In the genomic region with DNA sequence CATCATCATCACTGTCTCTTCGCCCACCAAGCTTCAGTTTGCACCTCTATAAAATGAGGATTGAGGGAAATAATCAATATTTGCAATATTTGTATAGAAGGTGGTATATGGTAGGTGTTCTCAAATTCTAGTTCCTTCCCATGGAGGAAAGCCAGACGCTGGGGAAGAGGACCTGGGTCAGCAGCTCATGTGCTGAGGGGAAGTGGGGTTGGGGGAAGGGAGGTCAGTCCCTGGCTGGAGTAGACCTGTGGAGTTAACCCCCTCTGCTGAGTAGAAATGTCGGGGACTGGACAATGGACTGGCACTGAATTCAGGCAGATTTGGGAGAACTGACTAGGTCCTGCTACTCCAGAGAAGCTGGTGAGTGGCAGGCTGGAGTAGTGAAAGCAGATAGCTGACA, we compare ENCODE assay signal across 16 cellular contexts. TPM values are rescaled to one million over a fixed set of nuclear protein-coding genes. Genes with fewer than 3 reads are reported as not detected.
DNase-seq lines count a peak whose midpoint lies in the region; ATAC-seq, FAIRE-seq and TF ChIP-seq lines count a peak whose summit lies in the region.
"Had no signal": no experiment of that assay in that cellular context is flagged by ENCODE, and none has a peak within 500 bp of the region (broad histone marks: within the 10 kb centered on the region; RNA-seq: fewer than 3 reads in every experiment).

No MANE protein-coding gene starts in this region.

- H3K27ac Mint-ChIP-seq in osteocyte (ENCODE audit: unreplicated experiment), result peak overlapping the region; percentile 92
- no peak overlapping the region for H3K27ac Mint-ChIP-seq in activated naive CD4-positive, alpha-beta T cell treated with anti-CD3 and anti-CD28 coated beads, Interleukin-2, amount 50 U/mL, for 72 hours
- H3K27ac Mint-ChIP-seq: activated naive CD8-positive, alpha-beta T cell treated with anti-CD3 and anti-CD28 coated beads, Interleukin-2, amount 10 ng/mL, durations not matched to agents 7 days and 5 days; activated T-cell treated with anti-CD3 and anti-CD28 coated beads, Interleukin-2, amount 50 U/mL, for 24 hours had no signal

- peak; percentile 34 for DNase-seq in Ammon's horn (ENCODE audit: low spot score)
- peak; percentile 36 for DNase-seq in endothelial cell of umbilical vein (ENCODE audit: low read depth, low spot score)
- no peak for DNase-seq in osteocyte (ENCODE audit: extremely low spot score, unreplicated experiment)
- DNase-seq in upper lobe of right lung, result no peak
- DNase-seq in kidney glomerular epithelial cell (lab: John Stamatoyannopoulos, UW), result no peak
- DNase-seq in activated naive CD4-positive, alpha-beta T cell treated with anti-CD3 and anti-CD28 coated beads, Interleukin-2, amount 50 U/mL, for 72 hours (ENCODE audit: low spot score in 2 of 2), result no peak
- no peak for DNase-seq in DMS 273 (lab: John Stamatoyannopoulos, UW; ENCODE audit: unreplicated experiment)
- DNase-seq: activated naive CD8-positive, alpha-beta T cell treated with anti-CD3 and anti-CD28 coated beads, Interleukin-2, amount 10 ng/mL, durations not matched to agents 7 days and 5 days; activated T-cell treated with anti-CD3 and anti-CD28 coated beads, Interleukin-2, amount 50 U/mL, for 24 hours; central memory CD4-positive, alpha-beta T cell; SIG-M5; stimulated activated naive CD4-positive, alpha-beta T cell treated with Interleukin-2 at 50 U/mL for 16 hours had no signal

- H3K9me3 Mint-ChIP-seq in osteocyte (ENCODE audit: unreplicated experiment), result no peaks in the 10 kb centered on the region
- H3K9me3 Mint-ChIP-seq in activated naive CD4-positive, alpha-beta T cell treated with anti-CD3 and anti-CD28 coated beads, Interleukin-2, amount 50 U/mL, for 72 hours, result no peaks in the 10 kb centered on the region
- H3K9me3 Mint-ChIP-seq: activated T-cell treated with anti-CD3 and anti-CD28 coated beads, Interleukin-2, amount 50 U/mL, for 24 hours had no signal

- FAIRE-seq in endothelial cell of umbilical vein (lab: Jason Lieb, UNC), result no peak

- peak overlapping the region; percentile 56 for H3K27ac ChIP-seq in OCI-LY1 (ENCODE audit: low read depth, low read length, poor library complexity, severe bottlenecking)
- peak overlapping the region; percentile 100 for H3K27ac ChIP-seq in endothelial cell of umbilical vein (ENCODE audit: insufficient read depth, low read depth, low read length)
- no peak overlapping the region for H3K27ac ChIP-seq in upper lobe of right lung
- H3K27ac ChIP-seq: HL-60 had no signal

- CTCF ChIA-PET in endothelial cell of umbilical vein (lab: Charles Lee), result interaction anchor here (0.9 to 3.5 kb wide), 12 partner anchors 9 to 375 kb away, joined by 3 to 53 read pairs (median 4); no protein-coding TSS in a partner anchor

- peaks cover 7% of the 10 kb centered on the region for H3K9me3 ChIP-seq in OCI-LY1 (ENCODE audit: low read length)
- H3K9me3 ChIP-seq in endothelial cell of umbilical vein (replicated peaks; ENCODE audit: control insufficient read depth, insufficient read depth, low read length), result no peaks in the 10 kb centered on the region
- H3K9me3 ChIP-seq in upper lobe of right lung, result no peaks in the 10 kb centered on the region

- H4K20me1 ChIP-seq in OCI-LY1 (ENCODE audit: insufficient read depth, low read length), result no peaks in the 10 kb centered on the region
- no peaks in the 10 kb centered on the region for H4K20me1 ChIP-seq in endothelial cell of umbilical vein (replicated peaks; ENCODE audit: control insufficient read depth, extremely low read depth, insufficient read depth, low read length)

- H3K4me1 ChIP-seq in OCI-LY1 (ENCODE audit: insufficient read depth, low read length, severe bottlenecking) (peaks cover 40% of the 10 kb centered on the region), endothelial cell of umbilical vein (ENCODE audit: control insufficient read depth, extremely low read depth, insufficient read depth, low read length) (peaks cover 24% of the 10 kb centered on the region), upper lobe of right lung (peaks cover 18% of the 10 kb centered on the region)

- H3K4me3 ChIP-seq in OCI-LY1 (ENCODE audit: low read depth, low read length, poor library complexity, severe bottlenecking) (no peak overlapping the region), endothelial cell of umbilical vein (replicated peaks in 1 of 3; ENCODE audit: insufficient read depth in 1 of 3, low read depth in 1 of 3, low read length in 3 of 3) (no peak overlapping the region), upper lobe of right lung (no peak overlapping the region)
- H3K4me3 ChIP-seq: skin epidermis had no signal

- no peak overlapping the region for H3K9ac ChIP-seq in OCI-LY1 (ENCODE audit: low read length)
- H3K9ac ChIP-seq in endothelial cell of umbilical vein (replicated peaks; ENCODE audit: extremely low read depth, insufficient read depth, low read length), result peak overlapping the region; percentile 68

- TF ChIP-seq POLR2A in endothelial cell of umbilical vein (IDR thresholded peaks at IDR 0.05; ENCODE audit: low read depth, low read length), result no peak

- H3K4me3 Mint-ChIP-seq in osteocyte (ENCODE audit: unreplicated experiment), result no peak overlapping the region
- H3K4me3 Mint-ChIP-seq: activated naive CD8-positive, alpha-beta T cell treated with anti-CD3 and anti-CD28 coated beads, Interleukin-2, amount 10 ng/mL, durations not matched to agents 7 days and 5 days; activated T-cell treated with anti-CD3 and anti-CD28 coated beads, Interleukin-2, amount 50 U/mL, for 24 hours had no signal

- H3K4me2 ChIP-seq in OCI-LY1 (ENCODE audit: low read length) (no peak overlapping the region), endothelial cell of umbilical vein (ENCODE audit: insufficient read depth, low read length) (peak overlapping the region; percentile 61)

- ATAC-seq in upper lobe of right lung, result no peak
- no peak for ATAC-seq in activated naive CD4-positive, alpha-beta T cell treated with anti-CD3 and anti-CD28 coated beads, Interleukin-2, amount 50 U/mL, for 72 hours

- H3K9me1 ChIP-seq in endothelial cell of umbilical vein (replicated peaks; ENCODE audit: control insufficient read depth, extremely low read depth, insufficient read depth, low read length), result no peaks in the 10 kb centered on the region

- no peak for TF ChIP-seq CTCF in OCI-LY1 (IDR thresholded peaks at IDR 0.05; ENCODE audit: low read length)
- TF ChIP-seq CTCF in endothelial cell of umbilical vein (IDR thresholded peaks at IDR 0.05; ENCODE audit: extremely low read depth in 1 of 2, insufficient read depth in 1 of 2, low read depth in 1 of 2, low read length in 2 of 2), result no peak
- TF ChIP-seq CTCF in osteocyte (IDR thresholded peaks at IDR 0.05), result no peak
- TF ChIP-seq CTCF in upper lobe of right lung (IDR thresholded peaks at IDR 0.05), result no peak

- H3K79me2 ChIP-seq in OCI-LY1 (ENCODE audit: insufficient read depth, low read length) (no peaks in the 10 kb centered on the region), endothelial cell of umbilical vein (ENCODE audit: control insufficient read depth, insufficient read depth, low read length) (no peaks in the 10 kb centered on the region)

- H3F3A ChIP-seq in OCI-LY1 (ENCODE audit: insufficient read depth, low read length), result no peaks in the 10 kb centered on the region

- H3K9me2 ChIP-seq in OCI-LY1 (ENCODE audit: low read depth, low read length), result no peaks in the 10 kb centered on the region

- dilution Hi-C loops in endothelial cell of umbilical vein (cut with MboI; ENCODE audit: extremely low pct_ligation_motif_present, low sequenced_read_pairs), result no loop called here

- H3K4me1 Mint-ChIP-seq in osteocyte (ENCODE audit: unreplicated experiment), result peaks cover 17% of the 10 kb centered on the region

- H3K27me3 ChIP-seq in OCI-LY1 (ENCODE audit: insufficient read depth, low read length) (no peaks in the 10 kb centered on the region), endothelial cell of umbilical vein (ENCODE audit: control insufficient read depth in 2 of 2, insufficient read depth in 2 of 2, low read length in 2 of 2) (no peaks in the 10 kb centered on the region), upper lobe of right lung (no peaks in the 10 kb centered on the region)

- intact Hi-C loops in endothelial cell of umbilical vein (cut with micrococcal nuclease) (loop anchor here (1.0 kb wide), 7 partner anchors 11 to 74 kb away; partner anchors contain the start of gene ITGB3), upper lobe of right lung (cut with DNase I) (no loop called here)

- no peak overlapping the region for H2AFZ ChIP-seq in OCI-LY1 (ENCODE audit: low read length)
- H2AFZ ChIP-seq in endothelial cell of umbilical vein (ENCODE audit: low read depth, low read length), result peak overlapping the region; percentile 19

- no TSS peak for BruUV-seq in endothelial cell of umbilical vein (replicated peaks; lab: Mats Ljungman, UMichigan)

- POLR2A ChIA-PET in endothelial cell of umbilical vein (lab: Charles Lee), result interaction anchor here (1.1 to 1.5 kb wide), 3 partner anchors 11 to 75 kb away, joined by 3 to 8 read pairs (median 7); no protein-coding TSS in a partner anchor

- H3K27me3 Mint-ChIP-seq in osteocyte (ENCODE audit: unreplicated experiment), result peaks cover 4% of the 10 kb centered on the region

- no peaks in the 10 kb centered on the region for H3K36me3 Mint-ChIP-seq in osteocyte (ENCODE audit: unreplicated experiment)
- H3K36me3 Mint-ChIP-seq in activated naive CD4-positive, alpha-beta T cell treated with anti-CD3 and anti-CD28 coated beads, Interleukin-2, amount 50 U/mL, for 72 hours, result no peaks in the 10 kb centered on the region
- H3K36me3 Mint-ChIP-seq: activated naive CD8-positive, alpha-beta T cell treated with anti-CD3 and anti-CD28 coated beads, Interleukin-2, amount 10 ng/mL, durations not matched to agents 7 days and 5 days had no signal

- H3K36me3 ChIP-seq in OCI-LY1 (ENCODE audit: insufficient read depth, low read length) (no peaks in the 10 kb centered on the region), endothelial cell of umbilical vein (ENCODE audit: control insufficient read depth in 2 of 2, extremely low read depth in 1 of 2, insufficient read depth in 2 of 2, low read length in 2 of 2) (no peaks in the 10 kb centered on the region), upper lobe of right lung (no peaks in the 10 kb centered on the region)

RNA-seq across cellular contexts. Expression of gene ITGB3, which starts 12.8 kb away (rescaled TPM):
- total RNA-seq in endothelial cell of umbilical vein (49.9 and 60.0 TPM in 2 replicates), osteocyte (2.5 and 3.3 TPM in 2 replicates), upper lobe of right lung (6.6 TPM)
- 50.2 and 55.8 TPM in 2 replicates for polyA plus RNA-seq in endothelial cell of umbilical vein
- polyA plus RNA-seq in endothelial cell of umbilical vein (2011; cell fraction: cytosol; rRNA removed), result 44.2 and 44.7 TPM in 2 replicates
- polyA plus RNA-seq in endothelial cell of umbilical vein (2011; cell fraction: nucleus; rRNA removed), result 57.4 and 59.9 TPM in 2 replicates
- 104 and 109 TPM in 2 replicates for polyA plus RNA-seq in endothelial cell of umbilical vein (2012)
- polyA minus RNA-seq in endothelial cell of umbilical vein, result 166 and 198 TPM in 2 replicates
- not detected for polyA minus RNA-seq in endothelial cell of umbilical vein (2011; cell fraction: cytosol; rRNA and poly(A)+ RNA removed)
- 57.6 and 72.7 TPM in 2 replicates for polyA minus RNA-seq in endothelial cell of umbilical vein (2011; cell fraction: nucleus; rRNA and poly(A)+ RNA removed)
- under 1 TPM in 1 of 2 donors, not detected in 1; 0.10 TPM for total RNA-seq in activated naive CD4-positive, alpha-beta T cell treated with anti-CD3 and anti-CD28 coated beads, Interleukin-2, amount 50 U/mL, for 72 hours

RNA-seq across cellular contexts. Expression of gene MYL4, which starts 31.7 kb away (rescaled TPM):
- 1.9 and 2.0 TPM in 2 replicates for total RNA-seq in endothelial cell of umbilical vein
- polyA plus RNA-seq in endothelial cell of umbilical vein, result 1.5 and 2.1 TPM in 2 replicates
- 1.7 TPM in 2 replicates for polyA plus RNA-seq in endothelial cell of umbilical vein (2011; cell fraction: cytosol; rRNA removed)
- 4.0 and 4.4 TPM in 2 replicates for polyA plus RNA-seq in endothelial cell of umbilical vein (2011; cell fraction: nucleus; rRNA removed)
- 0.67 and 1.0 TPM in 2 replicates for polyA plus RNA-seq in endothelial cell of umbilical vein (2012)
- polyA minus RNA-seq in endothelial cell of umbilical vein, result 6.7 and 7.5 TPM in 2 replicates
- polyA minus RNA-seq in endothelial cell of umbilical vein (2011; cell fraction: cytosol; rRNA and poly(A)+ RNA removed), result not detected
- 1.3 and 2.5 TPM in 2 replicates for polyA minus RNA-seq in endothelial cell of umbilical vein (2011; cell fraction: nucleus; rRNA and poly(A)+ RNA removed)
- total RNA-seq in osteocyte, result not detected in 2 replicates
- 2.2 TPM for total RNA-seq in upper lobe of right lung
- total RNA-seq in activated naive CD4-positive, alpha-beta T cell treated with anti-CD3 and anti-CD28 coated beads, Interleukin-2, amount 50 U/mL, for 72 hours, result not detected
- total RNA-seq: activated naive CD8-positive, alpha-beta T cell treated with anti-CD3 and anti-CD28 coated beads, Interleukin-2, amount 10 ng/mL, durations not matched to agents 7 days and 5 days; mononuclear cell had no signal

RNA-seq across cellular contexts. Expression of gene CDC27, which starts 51.7 kb away (rescaled TPM):
- total RNA-seq in endothelial cell of umbilical vein (172 and 179 TPM in 2 replicates), osteocyte (102 and 112 TPM in 2 replicates), upper lobe of right lung (72.1 TPM)
- polyA plus RNA-seq in endothelial cell of umbilical vein, result 76.1 and 77.2 TPM in 2 replicates
- polyA plus RNA-seq in endothelial cell of umbilical vein (2011; cell fraction: cytosol; rRNA removed), result 75.4 and 77.5 TPM in 2 replicates
- polyA plus RNA-seq in endothelial cell of umbilical vein (2011; cell fraction: nucleus; rRNA removed), result 130 and 136 TPM in 2 replicates
- polyA plus RNA-seq in endothelial cell of umbilical vein (2012), result 78.6 and 135 TPM in 2 replicates
- polyA minus RNA-seq in endothelial cell of umbilical vein, result 245 and 261 TPM in 2 replicates
- polyA minus RNA-seq in endothelial cell of umbilical vein (2011; cell fraction: cytosol; rRNA and poly(A)+ RNA removed), result 86.2 TPM
- 89.4 and 158 TPM in 2 replicates for polyA minus RNA-seq in endothelial cell of umbilical vein (2011; cell fraction: nucleus; rRNA and poly(A)+ RNA removed)
- total RNA-seq in activated naive CD4-positive, alpha-beta T cell treated with anti-CD3 and anti-CD28 coated beads, Interleukin-2, amount 50 U/mL, for 72 hours, result 100 to 1,000 TPM; 134 to 146 TPM

Comparison
In these comparisons a context has a peak if more than half of its experiments do, and no peak if none do; other contexts are left out.
1. DNase-seq: peak in Ammon's horn (single experiment) and endothelial cell of umbilical vein (single experiment); none in osteocyte (single experiment), upper lobe of right lung (single experiment), kidney glomerular epithelial cell (single experiment), activated naive CD4-positive, alpha-beta T cell treated with anti-CD3 and anti-CD28 coated beads, Interleukin-2, amount 50 U/mL, for 72 hours (0 of 2) and DMS 273 (single experiment).